In the genomic region with DNA sequence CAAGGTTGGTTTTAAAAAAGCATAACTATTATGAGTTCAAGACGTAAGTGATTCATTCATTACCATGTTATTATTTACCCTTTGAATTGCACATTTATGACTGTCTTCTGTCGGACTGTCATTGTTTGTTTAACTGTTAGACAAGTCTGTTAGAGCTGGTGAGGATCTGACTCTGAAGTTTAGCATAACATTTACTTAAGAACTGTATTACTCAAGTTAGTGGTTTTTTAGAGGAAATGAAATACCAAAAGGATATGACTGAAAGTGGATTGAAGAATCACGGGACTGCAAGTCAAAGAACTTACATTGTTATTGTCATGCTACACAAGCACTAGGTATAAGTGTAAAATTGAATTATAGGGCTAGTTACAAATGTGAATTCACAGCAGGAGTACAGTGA, we compare ENCODE assay signal across 7 cellular contexts. TPM values are rescaled to one million over a fixed set of nuclear protein-coding genes. Genes with fewer than 3 reads are reported as not detected.
DNase-seq lines count a peak whose midpoint lies in the region; ATAC-seq and TF ChIP-seq lines count a peak whose summit lies in the region.

No MANE protein-coding gene starts in this region.

- H3K27me3 Mint-ChIP-seq in H9 (ENCODE audit: low read depth), result peaks cover 6% of the 10 kb centered on the region; the same call in 1 of the 2 replicates

- peaks cover 12% of the 10 kb centered on the region for H3F3A ChIP-seq in PC-9 (ENCODE audit: insufficient read depth, low read depth)

- intact Hi-C loops in PC-9 (cut with micrococcal nuclease; ENCODE audit: unreplicated experiment), result no loop called here

- H4K8ac ChIP-seq in H9 (replicated peaks; ENCODE audit: insufficient read length, low read depth, low read length), result no peak overlapping the region

- no peaks in the 10 kb centered on the region; a peak in 1 of 7 replicates for H3K36me3 Mint-ChIP-seq in H9 (ENCODE audit: insufficient read depth in 1 of 3, low read depth in 3 of 3)

- WGBS in H9 (ENCODE audit: extremely low coverage, insufficient read length, low lambda C conversion rate), result no CpG with 5 or more reads among the region's 3 CpGs

- no peak overlapping the region for H2AFZ ChIP-seq in PC-9
- H2AFZ ChIP-seq in H9 (ENCODE audit: low read length), result no peak overlapping the region

- no peaks in the 10 kb centered on the region for H3K36me3 ChIP-seq in PC-9 (ENCODE audit: low read depth)

- no peak for TF ChIP-seq CTCF in PC-9 (conservative IDR thresholded peaks at IDR 0.05)
- TF ChIP-seq CTCF in fibroblast of the aortic adventitia (IDR thresholded peaks at IDR 0.05; ENCODE audit: insufficient read depth, low read length), result no peak
- TF ChIP-seq CTCF in H9 (conservative IDR thresholded peaks at IDR 0.05), result no peak

- no peak overlapping the region for H2BK5ac ChIP-seq in H9 (ENCODE audit: insufficient read length, low read length)

- H3K18ac ChIP-seq in H9 (ENCODE audit: insufficient read length, low read depth, low read length), result no peak overlapping the region

- H2BK20ac ChIP-seq in H9 (ENCODE audit: low read depth, low read length, poor library complexity, severe bottlenecking), result no peak overlapping the region

- H4K20me1 ChIP-seq in PC-9 (ENCODE audit: insufficient read depth) (no peaks in the 10 kb centered on the region), H9 (ENCODE audit: control insufficient read depth, insufficient read depth, insufficient read length) (no peaks in the 10 kb centered on the region)

- DNase-seq in PC-9, result peak in 1 of 2 experiments; percentile 86
- DNase-seq in fibroblast of the aortic adventitia (ENCODE audit: low read depth), result peak; percentile 78
- DNase-seq in H9, result no peak
- no peak for DNase-seq in NCI-H1417 treated with DMSO at 0.1 percent for 48 hours (lab: John Stamatoyannopoulos, UW)
- DNase-seq in HEK293T (ENCODE audit: extremely low spot score), result no peak

- H3K9me3 ChIP-seq in PC-9 (ENCODE audit: insufficient read depth, low read depth), result no peaks in the 10 kb centered on the region
- no peaks in the 10 kb centered on the region for H3K9me3 ChIP-seq in H9 (ENCODE audit: control insufficient read depth, low read depth, low read length)

- no peak overlapping the region for H2BK12ac ChIP-seq in H9 (ENCODE audit: insufficient read length, low read depth, low read length)

- no peak overlapping the region for H3K14ac ChIP-seq in H9 (ENCODE audit: insufficient read depth, low read length)

- H3K27me3 ChIP-seq in PC-9 (ENCODE audit: insufficient read depth, low read depth) (no peaks in the 10 kb centered on the region), H9 (ENCODE audit: insufficient read depth, low read length) (no peaks in the 10 kb centered on the region)

- POLR2A ChIA-PET in PC-9 (lab: Charles Lee; ENCODE audit: unreplicated experiment) (no interaction called here), HEK293T (lab: Yijun Ruan, JAX) (no interaction called here)

- no peak overlapping the region for H2BK15ac ChIP-seq in H9 (ENCODE audit: low read depth, low read length)

- ATAC-seq in GM18867 (IDR thresholded peaks at IDR 0.05; ENCODE audit: unreplicated experiment) (peak; percentile 41), HG02943 (IDR thresholded peaks at IDR 0.05; ENCODE audit: low read depth, unreplicated experiment) (peak; percentile 43)

- no peak overlapping the region for H3K4ac ChIP-seq in H9 (ENCODE audit: low read depth, low read length)

- CTCF ChIA-PET in PC-9 (lab: Charles Lee) (no interaction called here), HEK293T (lab: Yijun Ruan, JAX) (interaction anchor here (0.6 kb wide), 1 partner anchor 142 kb away, joined by 3 read pairs; no protein-coding TSS in a partner anchor)

- H3K4me1 Mint-ChIP-seq in H9, result peaks cover 31 to 32% of the 10 kb centered on the region in 2 experiments

- no peak overlapping the region for H4K91ac ChIP-seq in H9 (ENCODE audit: insufficient read length, low read depth, low read length)

- H3K4me1 ChIP-seq in PC-9 (replicated peaks; ENCODE audit: insufficient read depth) (peaks cover 28% of the 10 kb centered on the region), H9 (ENCODE audit: insufficient read depth, low read length) (no peaks in the 10 kb centered on the region)

- H3K4me3 ChIP-seq in PC-9, result no peak overlapping the region; the same call in 1 of the 2 replicates
- peak overlapping the region; percentile 11 for H3K4me3 ChIP-seq in fibroblast of the aortic adventitia (ENCODE audit: low read depth, low read length)

- H3K9me2 ChIP-seq in PC-9 (ENCODE audit: insufficient read depth), result no peaks in the 10 kb centered on the region

- H3K79me1 ChIP-seq in H9 (ENCODE audit: insufficient read depth, low read depth, low read length, poor library complexity, severe bottlenecking), result no peaks in the 10 kb centered on the region

- H3K79me2 ChIP-seq in PC-9 (ENCODE audit: low read depth) (peaks cover 49% of the 10 kb centered on the region), H9 (ENCODE audit: insufficient read depth, low read length) (no peaks in the 10 kb centered on the region; the same call in 1 of the 2 replicates)

- H2BK120ac ChIP-seq in H9 (ENCODE audit: low read depth, low read length, poor library complexity, severe bottlenecking), result no peak overlapping the region

- no peak overlapping the region for H3K27ac Mint-ChIP-seq in H9

- H2AK5ac ChIP-seq in H9 (ENCODE audit: insufficient read length, low read length), result no peak overlapping the region

- BruUV-seq in PC-9 (replicated peaks; lab: Mats Ljungman, UMichigan), result no TSS peak

- H3K23me2 ChIP-seq in H9 (ENCODE audit: insufficient read length, low read depth, low read length, poor library complexity, severe bottlenecking), result peaks cover 5% of the 10 kb centered on the region

- H3K4me2 ChIP-seq in PC-9 (peak overlapping the region; percentile 81), H9 (ENCODE audit: insufficient read depth, insufficient read length, low read length) (no peak overlapping the region)

- no peak overlapping the region for H3K56ac ChIP-seq in H9 (ENCODE audit: insufficient read length, low read depth, low read length)

- no peak overlapping the region for H3K9ac ChIP-seq in H9 (ENCODE audit: extremely low read depth, insufficient read length, low read length)

- no peak overlapping the region for H4K5ac ChIP-seq in H9 (ENCODE audit: insufficient read length, low read depth, low read length)

- H3K27ac ChIP-seq in PC-9 (no peak overlapping the region), H9 (ENCODE audit: insufficient read length, low read depth, low read length) (no peak overlapping the region)

- H3K23ac ChIP-seq in H9 (ENCODE audit: insufficient read length, low read depth, low read length), result no peak overlapping the region

- no peak overlapping the region for H3T11ph ChIP-seq in H9 (ENCODE audit: low read length)

- no peaks in the 10 kb centered on the region for H3K9me3 Mint-ChIP-seq in H9

- H3K4me3 Mint-ChIP-seq in H9, result no peak overlapping the region

TF ChIP-seq in HEK293T, 16 proteins besides CTCF, POLR2A, EP300 and RAD21:
- TF ChIP-seq ZNF384 (IDR thresholded peaks at IDR 0.05), result no peak
- no peak for TF ChIP-seq CTBP1 (IDR thresholded peaks at IDR 0.05; ENCODE audit: borderline replicate concordance)
- no peak for TF ChIP-seq SP1 (IDR thresholded peaks at IDR 0.05)
- TF ChIP-seq TARDBP (IDR thresholded peaks at IDR 0.05), result no peak
- TF ChIP-seq ARNT (IDR thresholded peaks at IDR 0.05), result no peak
- TF ChIP-seq ELF4 (IDR thresholded peaks at IDR 0.05), result no peak
- no peak for TF ChIP-seq FOXA1 (IDR thresholded peaks at IDR 0.05)
- no peak for TF ChIP-seq NFRKB (IDR thresholded peaks at IDR 0.05)
- TF ChIP-seq L3MBTL2 (conservative IDR thresholded peaks at IDR 0.05), result no peak
- no peak for TF ChIP-seq BHLHE40 (IDR thresholded peaks at IDR 0.05; ENCODE audit: borderline replicate concordance)
- TF ChIP-seq SUZ12 (IDR thresholded peaks at IDR 0.05), result no peak
- TF ChIP-seq FOXK2 (IDR thresholded peaks at IDR 0.05), result no peak
- no peak for TF ChIP-seq HDGF (IDR thresholded peaks at IDR 0.05; ENCODE audit: borderline replicate concordance)

RNA-seq across cellular contexts. Expression of a gene that starts 2.2 kb away (rescaled TPM):
- total RNA-seq in PC-9 (2021), result 7.2 and 8.5 TPM in 2 replicates
- total RNA-seq in fibroblast of the aortic adventitia (ENCODE audit: low replicate concordance), result 35.7 and 38.9 TPM in 2 replicates
- total RNA-seq in H9 (2021), result 8.9 and 9.7 TPM in 2 replicates
